ENCODE assay signal across 8 cellular contexts in genomic region chr4:80202190-80202711, GRCh38. TPM values are rescaled to one million over a fixed set of nuclear protein-coding genes. Genes with fewer than 3 reads are reported as not detected.
DNase-seq lines count a peak whose midpoint lies in the region; ATAC-seq and TF ChIP-seq lines count a peak whose summit lies in the region.

No MANE protein-coding gene starts in this region.

- H3K9me3 Mint-ChIP-seq in Calu3 (ENCODE audit: low read depth, unreplicated experiment) = no peaks in the 10 kb centered on the region

- H3K27ac ChIP-seq in angular gyrus (ENCODE audit: low read depth, low read length) = peak overlapping the region; percentile 62
- peak overlapping the region; percentile 94 to 97 (median 94) for H3K27ac ChIP-seq in sigmoid colon

- DNase-seq in Calu3 = peak; percentile 83
- DNase-seq in HUDEP-2 (lab: John Stamatoyannopoulos, UW; ENCODE audit: unreplicated experiment in 76 of 76) = peak in 65 of 76 experiments; percentile 0 to 70 (median 47)
- DNase-seq in T-helper 2 cell = peak; percentile 64 to 74 (median 71)
- DNase-seq in hypothalamus (lab: John Stamatoyannopoulos, UW) = peak in 36 of 51 donors; percentile 14 to 80 (median 43)
- DNase-seq in sigmoid colon = peak; percentile 95
- no peak for DNase-seq in cerebellum (ENCODE audit: low spot score)

- TF ChIP-seq CTCF in Calu3 (IDR thresholded peaks at IDR 0.05; ENCODE audit: unreplicated experiment) (peak; percentile 61), sigmoid colon (IDR thresholded peaks at IDR 0.05) (peak; percentile 69 to 92 (median 87))

- H3K27me3 Mint-ChIP-seq in Calu3 (ENCODE audit: unreplicated experiment) = no peaks in the 10 kb centered on the region

- H3K36me3 Mint-ChIP-seq in Calu3 (ENCODE audit: insufficient read depth, unreplicated experiment) = peaks cover 11% of the 10 kb centered on the region

- TF ChIP-seq EP300 in sigmoid colon (IDR thresholded peaks at IDR 0.05) = no peak

- no peaks in the 10 kb centered on the region for H3K27me3 ChIP-seq in sigmoid colon

- no peaks in the 10 kb centered on the region for H3K9me3 ChIP-seq in sigmoid colon

- WGBS in sigmoid colon, 2 donors = 0 to 1% methylated on average over 58 of the region's 58 CpGs

- H3K4me1 ChIP-seq in sigmoid colon = peaks cover 0 to 22% (median 13%) of the 10 kb centered on the region in 4 donors

- CTCF ChIA-PET in Calu3 (lab: Charles Lee) = interaction anchor here (0.6 to 1.3 kb wide), 6 partner anchors 18 to 728 kb away, joined by 3 to 6 read pairs (median 5); partner anchors contain the start of gene CFAP299

- H3K4me3 Mint-ChIP-seq in Calu3 (ENCODE audit: low read depth, unreplicated experiment) = peak overlapping the region; percentile 69

- H3K4me1 Mint-ChIP-seq in Calu3 (ENCODE audit: low read depth, unreplicated experiment) = peaks cover 7% of the 10 kb centered on the region

- no peaks in the 10 kb centered on the region for H3K36me3 ChIP-seq in sigmoid colon

- no TSS peak for BruUV-seq in Calu3 (replicated peaks; lab: Mats Ljungman, UMichigan)

- peak overlapping the region; percentile 51 to 78 (median 72) for H3K4me3 ChIP-seq in sigmoid colon

- ATAC-seq in GM21390 (IDR thresholded peaks at IDR 0.05; ENCODE audit: unreplicated experiment) = peak; percentile 77

- no peak overlapping the region for H3K27ac Mint-ChIP-seq in Calu3 (ENCODE audit: unreplicated experiment)

- peak in 1 of 2 donors; percentile 15 for TF ChIP-seq POLR2A in sigmoid colon (IDR thresholded peaks at IDR 0.05)

- intact Hi-C loops in Calu3 (cut with micrococcal nuclease; ENCODE audit: unreplicated experiment) (no loop called here), sigmoid colon (cut with DNase I) (loop anchor here (1.0 to 10.0 kb wide), 6 partner anchors 18 to 1250 kb away; partner anchors contain the start of genes ANTXR2 and CFAP299)

RNA-seq across cellular contexts. Expression of gene PRDM8, which starts 4.9 kb away (rescaled TPM):
- total RNA-seq in Calu3 (2022) (1.8 and 2.4 TPM in 2 replicates), sigmoid colon (10 to 100 TPM; 14.3 to 17.4 (median 15.6) TPM), cerebellum (47.9 TPM)
- 1 to 10 TPM in 2 of 3 donors, not detected in 1; 1.2 to 2.8 TPM for polyA plus RNA-seq in sigmoid colon
